1 cellular context compared by ENCODE assay signal in the genomic region with DNA sequence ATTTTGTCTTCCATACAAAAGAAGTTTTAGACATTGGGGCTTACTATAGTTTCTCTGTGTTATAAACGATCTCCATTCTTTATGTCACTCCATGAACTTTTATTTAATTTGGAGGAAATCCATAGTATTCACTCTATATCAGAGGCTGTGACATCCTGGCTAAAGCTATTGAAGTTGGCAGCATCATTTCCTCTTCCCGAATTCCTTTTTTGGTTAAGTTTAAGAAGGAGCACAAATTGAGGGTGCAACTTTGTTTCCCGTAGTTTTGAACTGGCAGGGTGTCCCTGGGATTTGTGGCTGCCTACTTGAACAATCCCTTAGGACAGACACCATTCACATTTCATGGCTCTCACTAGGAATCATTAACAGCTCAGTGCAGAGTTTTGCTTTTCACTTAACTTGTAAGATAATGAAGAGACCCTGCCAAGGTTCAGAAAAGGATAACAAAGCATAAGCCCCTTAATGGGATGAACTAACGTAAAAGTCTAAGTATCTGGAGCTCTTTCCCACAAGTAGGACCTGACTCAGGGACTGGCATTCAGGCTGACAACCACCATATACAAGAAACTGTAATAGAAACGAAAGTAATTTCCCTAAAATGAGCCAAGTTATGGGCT.
A peak's percentile ranks its signal among the peaks of the same experiment; 100 is the strongest.
TF ChIP-seq lines count a peak whose summit lies in the region.

No MANE protein-coding gene starts in this region.

TF ChIP-seq in HEK293, 187 proteins besides CTCF, POLR2A, EP300 and RAD21:
- TF ChIP-seq OSR2 (tag by site-specific recombination; IDR thresholded peaks at IDR 0.05) (peak; percentile 22; the same call in 1 of the 2 replicates), ZNF239 (tag by site-specific recombination; IDR thresholded peaks at IDR 0.05) (no peak), ZNF335 (tag by site-specific recombination; conservative IDR thresholded peaks at IDR 0.05) (peak; percentile 32; the same call in 1 of the 2 replicates), ZNF555 (tag by site-specific recombination; conservative IDR thresholded peaks at IDR 0.05) (no peak), ZBTB48 (tag by site-specific recombination; IDR thresholded peaks at IDR 0.05) (peak; percentile 57; the same call in 1 of the 2 replicates), MZF1 (tag by site-specific recombination; IDR thresholded peaks at IDR 0.05; ENCODE audit: borderline replicate concordance) (peak; percentile 26; the same call in 1 of the 2 replicates)
- TF ChIP-seq, protein P1, sequence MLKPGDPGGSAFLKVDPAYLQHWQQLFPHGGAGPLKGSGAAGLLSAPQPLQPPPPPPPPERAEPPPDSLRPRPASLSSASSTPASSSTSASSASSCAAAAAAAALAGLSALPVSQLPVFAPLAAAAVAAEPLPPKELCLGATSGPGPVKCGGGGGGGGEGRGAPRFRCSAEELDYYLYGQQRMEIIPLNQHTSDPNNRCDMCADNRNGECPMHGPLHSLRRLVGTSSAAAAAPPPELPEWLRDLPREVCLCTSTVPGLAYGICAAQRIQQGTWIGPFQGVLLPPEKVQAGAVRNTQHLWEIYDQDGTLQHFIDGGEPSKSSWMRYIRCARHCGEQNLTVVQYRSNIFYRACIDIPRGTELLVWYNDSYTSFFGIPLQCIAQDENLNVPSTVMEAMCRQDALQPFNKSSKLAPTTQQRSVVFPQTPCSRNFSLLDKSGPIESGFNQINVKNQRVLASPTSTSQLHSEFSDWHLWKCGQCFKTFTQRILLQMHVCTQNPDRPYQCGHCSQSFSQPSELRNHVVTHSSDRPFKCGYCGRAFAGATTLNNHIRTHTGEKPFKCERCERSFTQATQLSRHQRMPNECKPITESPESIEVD (tag by site-specific recombination; IDR thresholded peaks at IDR 0.05): peak; percentile 55
TF ChIP-seq in HEK293: peak in this region for 5.
